In genomic region chr17:75738218-75738802, GRCh38 we compare ENCODE assay signal across 11 cellular contexts. TPM values are rescaled to one million over a fixed set of nuclear protein-coding genes. Genes with fewer than 3 reads are reported as not detected.
DNase-seq lines count a peak whose midpoint lies in the region; ATAC-seq and TF ChIP-seq lines count a peak whose summit lies in the region.
"Had no signal": no experiment of that assay in that cellular context is flagged by ENCODE, and none has a peak within 500 bp of the region (broad histone marks: within the 10 kb centered on the region; RNA-seq: fewer than 3 reads in every experiment).

No MANE protein-coding gene starts in this region.

- H3K27ac Mint-ChIP-seq in CD4-positive, CD25-positive, alpha-beta regulatory T cell: no peak overlapping the region
- H3K27ac Mint-ChIP-seq in activated CD8-positive, alpha-beta T cell treated with anti-CD3 and anti-CD28 coated beads, Interleukin-2, amount 10 ng/mL, durations not matched to agents 7 days and 5 days: peak overlapping the region; percentile 89

- no peaks in the 10 kb centered on the region for H3K36me3 ChIP-seq in CD4-positive, CD25-positive, alpha-beta regulatory T cell (ENCODE audit: control insufficient read depth, insufficient read depth, low read length)
- H3K36me3 ChIP-seq in ascending aorta (no peaks in the 10 kb centered on the region), testis (ENCODE audit: low read depth, missing control alignments) (no peaks in the 10 kb centered on the region)

- no peaks in the 10 kb centered on the region for H3K9me3 ChIP-seq in CD4-positive, CD25-positive, alpha-beta regulatory T cell (ENCODE audit: control insufficient read depth in 2 of 2, low read length in 2 of 2)
- no peaks in the 10 kb centered on the region for H3K9me3 ChIP-seq in ascending aorta
- no peaks in the 10 kb centered on the region for H3K9me3 ChIP-seq in testis

- DNase-seq in CD4-positive, CD25-positive, alpha-beta regulatory T cell: no peak
- peak; percentile 72 for DNase-seq in activated CD8-positive, alpha-beta T cell treated with anti-CD3 and anti-CD28 coated beads, Interleukin-2, amount 10 ng/mL, durations not matched to agents 7 days and 5 days
- peak; percentile 49 for DNase-seq in medulla oblongata (ENCODE audit: extremely low spot score)
- DNase-seq in ascending aorta (ENCODE audit: low spot score in 2 of 2): no peak
- no peak for DNase-seq in testis
- DNase-seq: activated T-cell treated with anti-CD3 and anti-CD28 coated beads, Interleukin-2, amount 50 U/mL, for 1 hour; naive thymus-derived CD8-positive, alpha-beta T cell; NCI-H446 treated with DMSO at 0.1 percent for 48 hours had no signal

- H3K4me3 Mint-ChIP-seq in CD4-positive, CD25-positive, alpha-beta regulatory T cell: peak overlapping the region in 1 of 4 donors; percentile 92
- H3K4me3 Mint-ChIP-seq in activated CD8-positive, alpha-beta T cell treated with anti-CD3 and anti-CD28 coated beads, Interleukin-2, amount 10 ng/mL, durations not matched to agents 7 days and 5 days: peak overlapping the region; percentile 28
- H3K4me3 Mint-ChIP-seq: naive thymus-derived CD8-positive, alpha-beta T cell had no signal

- no peak for TF ChIP-seq POLR2A in testis (IDR thresholded peaks at IDR 0.05)

- no peaks in the 10 kb centered on the region for H3K27me3 ChIP-seq in CD4-positive, CD25-positive, alpha-beta regulatory T cell (ENCODE audit: control insufficient read depth, insufficient read depth, low read length)
- H3K27me3 ChIP-seq in ascending aorta (no peaks in the 10 kb centered on the region), testis (no peaks in the 10 kb centered on the region)

- peaks cover 0 to 9% (median 4%) of the 10 kb centered on the region in 4 donors for H3K4me1 Mint-ChIP-seq in CD4-positive, CD25-positive, alpha-beta regulatory T cell
- peaks cover 13% of the 10 kb centered on the region for H3K4me1 Mint-ChIP-seq in activated CD8-positive, alpha-beta T cell treated with anti-CD3 and anti-CD28 coated beads, Interleukin-2, amount 10 ng/mL, durations not matched to agents 7 days and 5 days (ENCODE audit: low read depth)

- H3K4me1 ChIP-seq in CD4-positive, CD25-positive, alpha-beta regulatory T cell (ENCODE audit: control insufficient read depth, insufficient read depth, low read length, poor library complexity, severe bottlenecking): no peaks in the 10 kb centered on the region
- H3K4me1 ChIP-seq in ascending aorta (no peaks in the 10 kb centered on the region), testis (no peaks in the 10 kb centered on the region)

- POLR2A ChIA-PET in activated CD8-positive, alpha-beta T cell treated with anti-CD3 and anti-CD28 coated beads, Interleukin-2, amount 10 ng/mL, durations not matched to agents 7 days and 5 days (lab: Charles Lee): interaction anchor here (0.7 to 1.3 kb wide), 4 partner anchors 11 to 39 kb away, joined by 3 to 5 read pairs (median 3); no protein-coding TSS in a partner anchor

- TF ChIP-seq CTCF in ascending aorta (IDR thresholded peaks at IDR 0.05): no peak
- TF ChIP-seq CTCF in testis (IDR thresholded peaks at IDR 0.05): no peak

- TF ChIP-seq RAD21 in Ishikawa (IDR thresholded peaks at IDR 0.05; ENCODE audit: low read depth): no peak

- H3K4me3 ChIP-seq in CD4-positive, CD25-positive, alpha-beta regulatory T cell (ENCODE audit: low read depth, low read length): no peak overlapping the region
- H3K4me3 ChIP-seq in ascending aorta (no peak overlapping the region), testis (no peak overlapping the region)

- CTCF ChIA-PET in activated CD8-positive, alpha-beta T cell treated with anti-CD3 and anti-CD28 coated beads, Interleukin-2, amount 10 ng/mL, durations not matched to agents 7 days and 5 days (lab: Charles Lee): interaction anchor here (0.8 to 3.5 kb wide), 8 partner anchors 9 to 137 kb away, joined by 3 to 51 read pairs (median 8); partner anchors contain the start of gene SMIM5

- H3K9me3 Mint-ChIP-seq in CD4-positive, CD25-positive, alpha-beta regulatory T cell: no peaks in the 10 kb centered on the region
- no peaks in the 10 kb centered on the region for H3K9me3 Mint-ChIP-seq in activated CD8-positive, alpha-beta T cell treated with anti-CD3 and anti-CD28 coated beads, Interleukin-2, amount 10 ng/mL, durations not matched to agents 7 days and 5 days (ENCODE audit: insufficient read depth)
- H3K9me3 Mint-ChIP-seq: naive thymus-derived CD8-positive, alpha-beta T cell had no signal

- H3K27ac ChIP-seq in CD4-positive, CD25-positive, alpha-beta regulatory T cell (ENCODE audit: insufficient read depth, low read length, poor library complexity, severe bottlenecking): no peak overlapping the region
- no peak overlapping the region for H3K27ac ChIP-seq in ascending aorta
- no peak overlapping the region for H3K27ac ChIP-seq in testis

- no peaks in the 10 kb centered on the region for H3K36me3 Mint-ChIP-seq in CD4-positive, CD25-positive, alpha-beta regulatory T cell
- no peaks in the 10 kb centered on the region for H3K36me3 Mint-ChIP-seq in activated CD8-positive, alpha-beta T cell treated with anti-CD3 and anti-CD28 coated beads, Interleukin-2, amount 10 ng/mL, durations not matched to agents 7 days and 5 days (ENCODE audit: low read depth)
- H3K36me3 Mint-ChIP-seq: naive thymus-derived CD8-positive, alpha-beta T cell had no signal

- TF ChIP-seq EP300 in Ishikawa (IDR thresholded peaks at IDR 0.05; ENCODE audit: borderline replicate concordance): no peak

- 70 to 72% methylated on average over 13 to 14 of the region's 14 CpGs for WGBS in testis, 2 donors

- intact Hi-C loops in ascending aorta (cut with DNase I) (no loop called here), testis (cut with DNase I; ENCODE audit: low total_unique reads) (no loop called here)

- H3K27me3 Mint-ChIP-seq in CD4-positive, CD25-positive, alpha-beta regulatory T cell: peaks cover 4% of the 10 kb centered on the region
- H3K27me3 Mint-ChIP-seq in activated CD8-positive, alpha-beta T cell treated with anti-CD3 and anti-CD28 coated beads, Interleukin-2, amount 10 ng/mL, durations not matched to agents 7 days and 5 days (ENCODE audit: low read depth): no peaks in the 10 kb centered on the region

- peak; percentile 22 to 33 for ATAC-seq in CD4-positive, CD25-positive, alpha-beta regulatory T cell (ENCODE audit: low read depth in 2 of 2)
- peak; percentile 65 for ATAC-seq in activated CD8-positive, alpha-beta T cell treated with anti-CD3 and anti-CD28 coated beads, Interleukin-2, amount 10 ng/mL, durations not matched to agents 7 days and 5 days
- ATAC-seq in GM18519 (IDR thresholded peaks at IDR 0.05; ENCODE audit: low FRiP score, unreplicated experiment) (no peak), HG03025 (IDR thresholded peaks at IDR 0.05; ENCODE audit: low FRiP score, unreplicated experiment) (no peak)
- ATAC-seq: naive thymus-derived CD8-positive, alpha-beta T cell had no signal

TF ChIP-seq in Ishikawa, 13 proteins besides CTCF, POLR2A, EP300 and RAD21:
- no peak for TF ChIP-seq CEBPB (IDR thresholded peaks at IDR 0.05)
- TF ChIP-seq USF1 (IDR thresholded peaks at IDR 0.05): peak; percentile 35; the same call in 1 of the 2 replicates

RNA-seq across cellular contexts. Expression of gene ITGB4, which starts 17.1 kb away (rescaled TPM):
- total RNA-seq in CD4-positive, CD25-positive, alpha-beta regulatory T cell: not detected
- polyA plus RNA-seq in CD4-positive, CD25-positive, alpha-beta regulatory T cell: under 1 TPM in 3 of 4 donors, not detected in 1; 0.28 to 0.60 (median 0.56) TPM
- 1 to 10 TPM in 1 of 2 experiments, under 1 TPM in 1; 0.89 to 2.0 TPM for total RNA-seq in activated CD8-positive, alpha-beta T cell treated with anti-CD3 and anti-CD28 coated beads, Interleukin-2, amount 10 ng/mL, durations not matched to agents 7 days and 5 days
- total RNA-seq in ascending aorta: 152 TPM
- total RNA-seq in testis: 10 to 100 TPM in 1 of 2 donors, 1 to 10 TPM in 1; 7.6 to 11.6 TPM
- 16.4 TPM for polyA plus RNA-seq in testis (ENCODE audit: insufficient read depth, low read depth, low replicate concordance)

RNA-seq across cellular contexts. Expression of gene GALK1, which starts 26.7 kb away (rescaled TPM):
- total RNA-seq in CD4-positive, CD25-positive, alpha-beta regulatory T cell: 9.1 TPM
- polyA plus RNA-seq in CD4-positive, CD25-positive, alpha-beta regulatory T cell: 10 to 100 TPM; 18.7 to 24.3 (median 21.9) TPM
- total RNA-seq in activated CD8-positive, alpha-beta T cell treated with anti-CD3 and anti-CD28 coated beads, Interleukin-2, amount 10 ng/mL, durations not matched to agents 7 days and 5 days: 10 to 100 TPM; 52.2 to 56.9 TPM
- total RNA-seq in ascending aorta (101 TPM), testis (10 to 100 TPM; 31.9 to 50.7 TPM)
- polyA plus RNA-seq in testis (ENCODE audit: insufficient read depth, low read depth, low replicate concordance): 32.1 TPM

RNA-seq across cellular contexts. Expression of gene UNK, which starts 46.3 kb away (rescaled TPM):
- 33.9 TPM for total RNA-seq in CD4-positive, CD25-positive, alpha-beta regulatory T cell
- 10 to 100 TPM; 15.3 to 24.5 (median 23.0) TPM for polyA plus RNA-seq in CD4-positive, CD25-positive, alpha-beta regulatory T cell
- 10 to 100 TPM; 30.2 to 31.0 TPM for total RNA-seq in activated CD8-positive, alpha-beta T cell treated with anti-CD3 and anti-CD28 coated beads, Interleukin-2, amount 10 ng/mL, durations not matched to agents 7 days and 5 days
- total RNA-seq in ascending aorta (73.9 TPM), testis (10 to 100 TPM; 57.2 to 76.0 TPM)
- polyA plus RNA-seq in testis (ENCODE audit: insufficient read depth, low read depth, low replicate concordance): 66.7 TPM

Comparison
In these comparisons a context has a peak if more than half of its experiments do, and no peak if none do; other contexts are left out.
1. ATAC-seq: peak in CD4-positive, CD25-positive, alpha-beta regulatory T cell (2 of 2) and activated CD8-positive, alpha-beta T cell treated with anti-CD3 and anti-CD28 coated beads, Interleukin-2, amount 10 ng/mL, durations not matched to agents 7 days and 5 days (single experiment); none in GM18519 (single experiment) and HG03025 (single experiment).
2. DNase-seq: peak in activated CD8-positive, alpha-beta T cell treated with anti-CD3 and anti-CD28 coated beads, Interleukin-2, amount 10 ng/mL, durations not matched to agents 7 days and 5 days (single experiment) and medulla oblongata (single experiment); none in CD4-positive, CD25-positive, alpha-beta regulatory T cell (0 of 3), ascending aorta (0 of 2) and testis (single experiment).
3. RNA of gene ITGB4, which starts 17.1 kb away (total RNA-seq): 152 TPM in ascending aorta (single experiment); 7.6 to 11.6 TPM in testis, 0.89 to 2.0 TPM in activated CD8-positive, alpha-beta T cell treated with anti-CD3 and anti-CD28 coated beads, Interleukin-2, amount 10 ng/mL, durations not matched to agents 7 days and 5 days and not detected in CD4-positive, CD25-positive, alpha-beta regulatory T cell (single experiment); every median in the first group is over 10 times any median in the second.